Comparison of ENCODE assay signal across 1 cellular context in the genomic region with DNA sequence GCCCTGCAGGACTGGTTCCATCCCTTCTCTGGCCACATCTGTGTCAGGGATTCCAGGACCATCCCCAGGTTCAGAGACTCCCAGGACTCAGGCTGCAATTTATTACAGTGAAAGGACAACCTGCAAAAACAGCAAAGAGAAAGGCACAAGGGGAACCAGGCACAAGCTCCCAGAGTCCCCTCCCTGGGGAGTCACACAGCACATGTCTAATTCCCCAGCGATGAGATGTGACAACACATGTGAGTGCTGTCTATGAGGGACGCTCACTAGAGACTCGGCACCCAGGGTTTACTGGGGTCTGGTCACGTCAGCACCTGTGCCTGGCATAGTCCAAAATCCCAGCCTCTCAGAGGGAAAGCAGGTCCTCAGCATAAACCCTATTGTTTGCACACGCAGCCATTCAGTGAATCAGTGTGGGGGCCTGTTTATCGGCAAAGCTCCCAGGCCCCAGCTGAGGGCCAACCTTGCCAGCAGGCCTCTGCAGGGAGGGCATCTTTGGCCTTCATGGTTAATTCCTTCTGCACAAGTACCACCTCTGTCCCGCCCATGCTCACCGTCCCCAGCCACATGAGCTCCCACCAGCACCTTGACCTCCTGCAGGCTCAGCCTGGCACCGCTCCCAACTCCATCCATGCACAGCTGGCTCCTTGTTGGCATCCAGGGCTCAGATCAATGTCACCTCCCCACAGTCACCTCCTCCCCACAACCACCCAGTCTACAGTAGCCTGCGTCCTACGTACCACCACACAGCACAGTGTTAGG.
TF ChIP-seq lines count a peak whose summit lies in the region.

No MANE protein-coding gene starts in this region.

TF ChIP-seq in SK-N-SH treated with all-trans-retinoic acid at 6 μM for 48 hours, 23 proteins besides CTCF, POLR2A, EP300 and RAD21 (continued from another document):
- TF ChIP-seq, protein P1, sequence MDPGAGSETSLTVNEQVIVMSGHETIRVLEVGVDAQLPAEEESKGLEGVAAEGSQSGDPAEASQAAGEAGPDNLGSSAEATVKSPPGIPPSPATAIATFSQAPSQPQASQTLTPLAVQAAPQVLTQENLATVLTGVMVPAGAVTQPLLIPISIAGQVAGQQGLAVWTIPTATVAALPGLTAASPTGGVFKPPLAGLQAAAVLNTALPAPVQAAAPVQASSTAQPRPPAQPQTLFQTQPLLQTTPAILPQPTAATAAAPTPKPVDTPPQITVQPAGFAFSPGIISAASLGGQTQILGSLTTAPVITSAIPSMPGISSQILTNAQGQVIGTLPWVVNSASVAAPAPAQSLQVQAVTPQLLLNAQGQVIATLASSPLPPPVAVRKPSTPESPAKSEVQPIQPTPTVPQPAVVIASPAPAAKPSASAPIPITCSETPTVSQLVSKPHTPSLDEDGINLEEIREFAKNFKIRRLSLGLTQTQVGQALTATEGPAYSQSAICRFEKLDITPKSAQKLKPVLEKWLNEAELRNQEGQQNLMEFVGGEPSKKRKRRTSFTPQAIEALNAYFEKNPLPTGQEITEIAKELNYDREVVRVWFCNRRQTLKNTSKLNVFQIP (CRISPR knock-in tag; IDR thresholded peaks at IDR 0.05; ENCODE audit: borderline replicate concordance, low read depth): no peak
- no peak for TF ChIP-seq OSR1 (CRISPR knock-in tag; IDR thresholded peaks at IDR 0.05)
